ENCODE assay signal across 20 cellular contexts in genomic region chr16:19766554-19766884, GRCh38. TPM values are rescaled to one million over a fixed set of nuclear protein-coding genes. Genes with fewer than 3 reads are reported as not detected.
DNase-seq lines count a peak whose midpoint lies in the region; ATAC-seq, FAIRE-seq and TF ChIP-seq lines count a peak whose summit lies in the region.
"Had no signal": no experiment of that assay in that cellular context is flagged by ENCODE, and none has a peak within 500 bp of the region (broad histone marks: within the 10 kb centered on the region; RNA-seq: fewer than 3 reads in every experiment).

No MANE protein-coding gene starts in this region.

- H2BK120ac ChIP-seq in H1 (replicated peaks; ENCODE audit: low read depth, low read length) (no peak overlapping the region), H9 (ENCODE audit: low read depth, low read length, poor library complexity, severe bottlenecking) (no peak overlapping the region)

- no peak for TF ChIP-seq RAD21 in H1 (IDR thresholded peaks at IDR 0.05 in 1 of 2, conservative IDR thresholded peaks at IDR 0.05 in 1 of 2; ENCODE audit: low read depth in 2 of 2, low read length in 2 of 2)

- H2AK5ac ChIP-seq in H1 (ENCODE audit: low read depth, low read length) (no peak overlapping the region), H9 (ENCODE audit: insufficient read length, low read length) (no peak overlapping the region)

- no peak overlapping the region for H4K5ac ChIP-seq in H1 (ENCODE audit: insufficient read length, low read depth, low read length)
- no peak overlapping the region for H4K5ac ChIP-seq in H9 (ENCODE audit: insufficient read length, low read depth, low read length)

- no peak overlapping the region for H3K4me3 Mint-ChIP-seq in H9
- H3K4me3 Mint-ChIP-seq: B cell; CD4-positive, alpha-beta memory T cell had no signal

- H2BK5ac ChIP-seq in H1 (ENCODE audit: low read depth, low read length) (no peak overlapping the region), H9 (ENCODE audit: insufficient read length, low read length) (no peak overlapping the region)

- peak overlapping the region; percentile 36 for H3K4ac ChIP-seq in H1 (replicated peaks; ENCODE audit: insufficient read length, low read depth, low read length)
- no peak overlapping the region for H3K4ac ChIP-seq in H9 (ENCODE audit: low read depth, low read length)

- H3K14ac ChIP-seq in H1 (ENCODE audit: insufficient read length) (no peak overlapping the region), H9 (ENCODE audit: insufficient read depth, low read length) (no peak overlapping the region)

- no peak overlapping the region for H3K23ac ChIP-seq in H1 (ENCODE audit: insufficient read length)
- H3K23ac ChIP-seq in H9 (ENCODE audit: insufficient read length, low read depth, low read length) = no peak overlapping the region

- TF ChIP-seq EP300 in H1 (IDR thresholded peaks at IDR 0.05; ENCODE audit: borderline replicate concordance in 1 of 2, low read depth in 2 of 2, low read length in 2 of 2) = no peak

- H3K23me2 ChIP-seq in H1 (ENCODE audit: low read depth, low read length) (no peaks in the 10 kb centered on the region), H9 (ENCODE audit: insufficient read length, low read depth, low read length, poor library complexity, severe bottlenecking) (no peaks in the 10 kb centered on the region)

- H3K27ac ChIP-seq in heart right ventricle (peak overlapping the region in 4 of 10 donors; percentile 45 to 67 (median 48)), H1 (ENCODE audit: low read depth, low read length) (no peak overlapping the region), RWPE1 (no peak overlapping the region), H9 (ENCODE audit: insufficient read length, low read depth, low read length) (no peak overlapping the region)
- H3K27ac ChIP-seq: SJCRH30 had no signal

- H3K9me3 ChIP-seq in heart right ventricle (peaks cover 0 to 20% (median 5%) of the 10 kb centered on the region in 11 donors), H1 (ENCODE audit: insufficient read depth in 2 of 2, low read depth in 1 of 2, low read length in 1 of 2) (peaks cover 5 to 7% of the 10 kb centered on the region in 2 experiments; a peak in 3 of 4 replicates), H9 (ENCODE audit: control insufficient read depth, low read depth, low read length) (no peaks in the 10 kb centered on the region)

- FAIRE-seq in H1 (lab: Jason Lieb, UNC) = no peak

- H2BK12ac ChIP-seq in H1 (ENCODE audit: low read depth, low read length) (peak overlapping the region; percentile 90; the same call in 1 of the 2 replicates), H9 (ENCODE audit: insufficient read length, low read depth, low read length) (no peak overlapping the region)

- no peaks in the 10 kb centered on the region for H3K79me1 ChIP-seq in H1 (ENCODE audit: low read depth, low read length)
- H3K79me1 ChIP-seq in H9 (ENCODE audit: insufficient read depth, low read depth, low read length, poor library complexity, severe bottlenecking) = no peaks in the 10 kb centered on the region

- H3K4me3 ChIP-seq in heart right ventricle = no peak overlapping the region
- no peak overlapping the region for H3K4me3 ChIP-seq in H1 (ENCODE audit: extremely low read depth in 1 of 4, insufficient read depth in 2 of 4, low read depth in 3 of 4, low read length in 4 of 4)
- H3K4me3 ChIP-seq: SJCRH30 had no signal

- TF ChIP-seq CTCF in heart right ventricle (IDR thresholded peaks at IDR 0.05) = no peak
- TF ChIP-seq CTCF in H1 (IDR thresholded peaks at IDR 0.05; ENCODE audit: control extremely low read depth in 1 of 3, insufficient read depth in 1 of 3, low read depth in 1 of 3, low read length in 3 of 3) = no peak
- no peak for TF ChIP-seq CTCF in RWPE1 (conservative IDR thresholded peaks at IDR 0.05; ENCODE audit: low read depth)
- no peak for TF ChIP-seq CTCF in H9 (conservative IDR thresholded peaks at IDR 0.05)

- no peak overlapping the region for H3K9ac ChIP-seq in H1 (replicated peaks in 1 of 4; ENCODE audit: extremely low read depth in 1 of 4, low read depth in 3 of 4, low read length in 3 of 4)
- H3K9ac ChIP-seq in H9 (ENCODE audit: extremely low read depth, insufficient read length, low read length) = no peak overlapping the region

- WGBS in heart right ventricle, 2 donors = 92 to 94% methylated on average over 3 of the region's 3 CpGs
- 84% methylated on average over 3 of the region's 3 CpGs; no CpG with 5 or more reads in 1 of the 2 experiments for WGBS in H1 (ENCODE audit: extremely low coverage in 1 of 2, insufficient coverage in 1 of 2, insufficient read length in 1 of 2, insufficient replicate concordance in 2 of 2, low coverage in 1 of 2, low lambda C conversion rate in 2 of 2, missing lambda C conversion rate in 1 of 2), 2 experiments
- no CpG with 5 or more reads among the region's 3 CpGs for WGBS in H9 (ENCODE audit: extremely low coverage, insufficient read length, low lambda C conversion rate)

- peaks cover 14% of the 10 kb centered on the region in 2 experiments for H3K9me3 Mint-ChIP-seq in H9

- no peak overlapping the region for H2BK15ac ChIP-seq in H1 (ENCODE audit: low read length)
- H2BK15ac ChIP-seq in H9 (ENCODE audit: low read depth, low read length) = no peak overlapping the region

- DNase-seq in heart right ventricle (no peak), Right ventricle myocardium inferior (ENCODE audit: missing footprints) (no peak), H1 (ENCODE audit: low read depth in 1 of 2, low spot score in 2 of 2) (no peak), sciatic nerve (ENCODE audit: low spot score) (no peak), HK-2 (ENCODE audit: unreplicated experiment) (no peak), RWPE1 (ENCODE audit: low spot score) (no peak), H9 (no peak)
- DNase-seq: CD4-positive, alpha-beta memory T cell; DMS153; GDM1; HCEC 1CT; KBM-7; MV-4-11; NCI-H1417; NCI-H187 treated with DMSO at 0.1 percent for 48 hours; NCI-H226; NCI-H524; NCI-H82; SJCRH30 had no signal

- H3K36me3 ChIP-seq in heart right ventricle (peaks cover 0 to 5% (median 0%) of the 10 kb centered on the region in 9 donors), H1 (ENCODE audit: control insufficient read depth in 2 of 4, insufficient read depth in 4 of 4, low read length in 3 of 4) (no peaks in the 10 kb centered on the region)
- H3K36me3 ChIP-seq: SJCRH30 had no signal

- H2AFZ ChIP-seq in H1 (ENCODE audit: low read length) = no peak overlapping the region
- H2AFZ ChIP-seq in H9 (ENCODE audit: low read length) = no peak overlapping the region

- POLR2A ChIA-PET in H1 (lab: Charles Lee; ENCODE audit: partially characterized antibody) (no interaction called here), RWPE1 (lab: Yijun Ruan, JAX; ENCODE audit: low non-redundant PET) (no interaction called here)

- H4K91ac ChIP-seq in H1 (replicated peaks; ENCODE audit: insufficient read length, low read length) (no peak overlapping the region), H9 (ENCODE audit: insufficient read length, low read depth, low read length) (no peak overlapping the region)

- H3K4me1 ChIP-seq in heart right ventricle (peaks cover 0 to 43% (median 15%) of the 10 kb centered on the region in 9 donors), H1 (replicated peaks in 1 of 4; ENCODE audit: control insufficient read depth in 3 of 4, insufficient read depth in 4 of 4, low read length in 3 of 4) (peaks cover 0 to 4% (median 3%) of the 10 kb centered on the region in 4 experiments; a peak in 3 of 7 replicates), H9 (ENCODE audit: insufficient read depth, low read length) (peaks cover 4% of the 10 kb centered on the region; the same call in 1 of the 2 replicates)

- H4K8ac ChIP-seq in H1 (ENCODE audit: extremely low read depth, insufficient read depth, low read length) (no peak overlapping the region), H9 (replicated peaks; ENCODE audit: insufficient read length, low read depth, low read length) (no peak overlapping the region)

- CTCF ChIA-PET in H1 (lab: Charles Lee; ENCODE audit: partially characterized antibody) = interaction anchor here (0.9 to 1.8 kb wide), 5 partner anchors 9 to 534 kb away, joined by 3 to 4 read pairs (median 3); no protein-coding TSS in a partner anchor
- CTCF ChIA-PET in RWPE1 (lab: Yijun Ruan, JAX) = no interaction called here

- H3K27ac Mint-ChIP-seq in H9 = no peak overlapping the region
- H3K27ac Mint-ChIP-seq: B cell; CD4-positive, alpha-beta memory T cell had no signal

- H3K56ac ChIP-seq in H1 (replicated peaks; ENCODE audit: insufficient read length, low read depth, low read length) (no peak overlapping the region), H9 (ENCODE audit: insufficient read length, low read depth, low read length) (no peak overlapping the region)

- H3K4me1 Mint-ChIP-seq in H9 = peaks cover 7 to 11% of the 10 kb centered on the region in 2 experiments
- H3K4me1 Mint-ChIP-seq: B cell had no signal

- no peak overlapping the region for H2BK20ac ChIP-seq in H1 (ENCODE audit: low read length)
- H2BK20ac ChIP-seq in H9 (ENCODE audit: low read depth, low read length, poor library complexity, severe bottlenecking) = no peak overlapping the region

- ATAC-seq in heart right ventricle = peak in 6 of 8 donors; percentile 22 to 47 (median 33)
- no peak for ATAC-seq in Right ventricle myocardium inferior
- peak; percentile 62 for ATAC-seq in sciatic nerve

- H3T11ph ChIP-seq in H9 (ENCODE audit: low read length) = no peak overlapping the region

- no peaks in the 10 kb centered on the region for H3K79me2 ChIP-seq in H1 (ENCODE audit: control insufficient read depth in 1 of 2, insufficient read depth in 2 of 2, low read length in 2 of 2)
- H3K79me2 ChIP-seq in H9 (ENCODE audit: insufficient read depth, low read length) = no peaks in the 10 kb centered on the region

- intact Hi-C loops in heart right ventricle (cut with DNase I) (loop anchor here in 3 of 10 donors (5.0 to 10.0 kb wide), 3 partner anchors 44 to 118 kb away; partner anchors contain the start of gene GPRC5B (in 1 of the 3)), Right ventricle myocardium inferior (cut with DNase I) (no loop called here), sciatic nerve (cut with DNase I) (no loop called here)

- no peaks in the 10 kb centered on the region for H4K20me1 ChIP-seq in H1 (replicated peaks in 1 of 2; ENCODE audit: control insufficient read depth in 1 of 2, insufficient read depth in 2 of 2, low read length in 2 of 2)
- H4K20me1 ChIP-seq in H9 (ENCODE audit: control insufficient read depth, insufficient read depth, insufficient read length) = no peaks in the 10 kb centered on the region

- H3K27me3 ChIP-seq in heart right ventricle (no peaks in the 10 kb centered on the region), H1 (replicated peaks in 1 of 4; ENCODE audit: control insufficient read depth in 3 of 4, extremely low read depth in 1 of 4, insufficient read depth in 3 of 4, low read length in 3 of 4) (no peaks in the 10 kb centered on the region), H9 (ENCODE audit: insufficient read depth, low read length) (no peaks in the 10 kb centered on the region)
- H3K27me3 ChIP-seq: SJCRH30 had no signal

- TF ChIP-seq POLR2A in H1 (IDR thresholded peaks at IDR 0.05; ENCODE audit: control extremely low read depth in 1 of 2, low read depth in 2 of 2, low read length in 2 of 2) = no peak

- peaks cover 10 to 26% (median 14%) of the 10 kb centered on the region in 3 experiments for H3K36me3 Mint-ChIP-seq in H9 (ENCODE audit: insufficient read depth in 1 of 3, low read depth in 3 of 3)

- H3K18ac ChIP-seq in H1 (ENCODE audit: extremely low read depth, low read length) (no peak overlapping the region; the same call in 1 of the 2 replicates), H9 (ENCODE audit: insufficient read length, low read depth, low read length) (no peak overlapping the region)

- no peaks in the 10 kb centered on the region for H3K27me3 Mint-ChIP-seq in H9 (ENCODE audit: low read depth)
- H3K27me3 Mint-ChIP-seq: CD4-positive, alpha-beta memory T cell had no signal

- H3K4me2 ChIP-seq in H1 (ENCODE audit: insufficient read depth in 1 of 2, low read depth in 2 of 2, low read length in 2 of 2) = no peak overlapping the region
- no peak overlapping the region for H3K4me2 ChIP-seq in H9 (ENCODE audit: insufficient read depth, insufficient read length, low read length)

RNA-seq across cellular contexts. Expression of gene IQCK, which starts 48.4 kb away (rescaled TPM):
- 10 to 100 TPM in 2 of 10 donors, 1 to 10 TPM in 8; 5.5 to 11.7 (median 7.4) TPM for total RNA-seq in heart right ventricle
- polyA plus RNA-seq in heart right ventricle = 1 to 10 TPM; 7.3 to 9.8 TPM
- total RNA-seq in Right ventricle myocardium inferior = 5.2 TPM
- total RNA-seq in H1 (2021; fragmentation: NEBNext Ultra II Directional; extraction: Animal tissue kit (Norgen Biotek cat#: 25700)) = 5.8 and 6.2 TPM in 2 replicates
- 9.3 and 10.4 TPM in 2 replicates for polyA plus RNA-seq in H1 (2011; rRNA removed)
- polyA plus RNA-seq in H1 (2011; cell fraction: cytosol; rRNA removed) = 7.9 TPM
- 4.7 TPM for polyA plus RNA-seq in H1 (2011; cell fraction: nucleus; rRNA removed)
- 4.6 to 7.0 TPM (median 5.2 TPM) in 4 replicates for polyA plus RNA-seq in H1 (2012, experiment 1 of 2)
- 1.3 TPM for polyA plus RNA-seq in H1 (2012, experiment 2 of 2)
- polyA plus RNA-seq in H1 (2013, experiment 1 of 2) = 3.9 TPM
- polyA plus RNA-seq in H1 (2013, experiment 2 of 2) = 3.7 TPM
- polyA minus RNA-seq in H1 (2011; rRNA and poly(A)+ RNA removed) = 6.1 and 7.3 TPM in 2 replicates
- polyA minus RNA-seq in H1 (2011; cell fraction: cytosol; rRNA and poly(A)+ RNA removed) = 2.9 TPM
- polyA minus RNA-seq in H1 (2011; cell fraction: nucleus; rRNA and poly(A)+ RNA removed) = 12.8 TPM
- 24.5 TPM for total RNA-seq in sciatic nerve
- total RNA-seq in H9 (2021) = 5.8 and 9.0 TPM in 2 replicates

RNA-seq across cellular contexts. Expression of gene KNOP1, which starts 48.5 kb away (rescaled TPM):
- 10 to 100 TPM in 1 of 10 donors, 1 to 10 TPM in 9; 4.5 to 10.2 (median 6.5) TPM for total RNA-seq in heart right ventricle
- polyA plus RNA-seq in heart right ventricle = 10 to 100 TPM in 1 of 2 donors, 1 to 10 TPM in 1; 6.5 to 25.7 TPM
- total RNA-seq in Right ventricle myocardium inferior = 8.4 TPM
- 80.8 and 87.9 TPM in 2 replicates for total RNA-seq in H1 (2021; fragmentation: NEBNext Ultra II Directional; extraction: Animal tissue kit (Norgen Biotek cat#: 25700))
- 21.3 and 21.6 TPM in 2 replicates for polyA plus RNA-seq in H1 (2011; rRNA removed)
- polyA plus RNA-seq in H1 (2011; cell fraction: cytosol; rRNA removed) = 30.6 TPM
- 28.8 TPM for polyA plus RNA-seq in H1 (2011; cell fraction: nucleus; rRNA removed)
- polyA plus RNA-seq in H1 (2012, experiment 1 of 2) = 79.8 to 109 TPM (median 84.5 TPM) in 4 replicates
- polyA plus RNA-seq in H1 (2012, experiment 2 of 2) = 58.1 TPM
- polyA plus RNA-seq in H1 (2013, experiment 1 of 2) = 166 TPM
- polyA plus RNA-seq in H1 (2013, experiment 2 of 2) = 154 TPM
- 48.1 and 53.1 TPM in 2 replicates for polyA minus RNA-seq in H1 (2011; rRNA and poly(A)+ RNA removed)
- polyA minus RNA-seq in H1 (2011; cell fraction: cytosol; rRNA and poly(A)+ RNA removed) = 24.3 TPM
- 57.8 TPM for polyA minus RNA-seq in H1 (2011; cell fraction: nucleus; rRNA and poly(A)+ RNA removed)
- total RNA-seq in sciatic nerve = 19.2 TPM
- total RNA-seq in H9 (2021) = 88.4 and 93.9 TPM in 2 replicates
